ENCODE assay signal across 19 cellular contexts in the genomic region with DNA sequence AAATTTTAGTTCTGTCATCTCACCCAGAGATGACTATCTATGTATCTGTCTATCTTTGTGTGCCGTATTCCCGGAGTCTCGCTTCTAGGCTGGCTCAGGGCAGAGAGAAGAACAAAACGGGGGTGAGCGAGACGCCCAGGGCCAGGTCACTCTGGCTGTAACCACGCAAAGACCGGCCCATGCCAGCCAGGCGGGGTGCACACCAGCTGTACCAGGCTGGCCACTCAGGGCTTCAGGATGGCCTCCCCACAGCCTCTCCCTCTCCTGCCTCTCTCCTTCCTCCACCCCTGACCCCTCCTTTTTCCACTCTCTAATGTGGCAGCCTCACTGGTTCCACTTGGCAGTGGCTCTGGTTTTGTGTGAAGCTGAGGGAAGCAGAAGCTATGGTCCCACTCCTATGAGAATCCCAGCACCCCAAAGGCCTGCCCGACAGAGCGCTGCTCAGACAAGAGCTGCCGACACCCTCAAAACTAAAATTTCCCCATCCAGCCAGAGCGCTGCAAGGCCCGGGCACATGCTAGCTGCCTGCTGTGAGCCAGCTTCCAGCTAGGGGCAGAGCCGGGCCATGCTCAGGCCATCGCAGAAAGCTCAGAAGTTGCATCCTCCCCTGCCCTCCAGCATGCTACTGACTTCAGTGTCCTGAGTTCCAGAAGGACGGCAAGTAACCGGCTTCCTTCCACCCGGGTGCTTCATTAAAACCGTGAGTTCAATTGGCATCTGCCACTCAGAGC.
"Had no signal": no experiment of that assay in that cellular context is flagged by ENCODE, and none has a peak within 500 bp of the region (broad histone marks: within the 10 kb centered on the region; RNA-seq: fewer than 3 reads in every experiment).

No MANE protein-coding gene starts in this region.

- H3K9me3 ChIP-seq: left ventricle myocardium inferior, uterus had no signal

- H3K4me2 ChIP-seq: hepatocyte had no signal

- H3K27me3 ChIP-seq: hepatocyte, uterus had no signal

- DNase-seq: activated CD4-positive, alpha-beta memory T cell treated with anti-CD3 and anti-CD28 coated beads for 36 hours; activated CD4-positive, alpha-beta T cell treated with anti-CD3 and anti-CD28 coated beads for 48 hours; activated CD4-positive, CD25-positive, alpha-beta regulatory T cell; activated naive CD4-positive, alpha-beta T cell treated with Interleukin-2 at 50 U/mL for 16 hours; activated naive CD8-positive, alpha-beta T cell treated with anti-CD3 and anti-CD28 coated beads for 36 hours; activated T-cell treated with anti-CD3 and anti-CD28 coated beads, Interleukin-2, amount 50 U/mL, for 48 hours; effector CD4-positive, alpha-beta T cell; erythroblast; glutamatergic neuron; kidney glomerular epithelial cell; small intestine; stimulated activated CD4-positive, alpha-beta T cell treated with anti-CD3 and anti-CD28 coated beads, Interleukin-15, amount 100 ng/mL, for 24 hours; stimulated activated naive B cell treated with anti-CD40 and anti-IgM and Interleukin-4, amounts not matched to agents 10 μg/mL and 1 μg/mL and 100 μg/mL, for 72 hours; T1000; trophoblast cell had no signal

- H3K36me3 ChIP-seq: left ventricle myocardium inferior, uterus had no signal

- H2AFZ ChIP-seq: hepatocyte had no signal

- H3K4me3 ChIP-seq: hepatocyte, uterus had no signal

- H3K27ac ChIP-seq: hepatocyte, left ventricle myocardium inferior had no signal

- H3K79me2 ChIP-seq: hepatocyte had no signal

- H3K4me1 ChIP-seq: uterus had no signal

- FAIRE-seq: frontal cortex, small intestine had no signal

- ATAC-seq: stimulated activated naive B cell treated with anti-CD40 and anti-IgM and Interleukin-4, amounts not matched to agents 10 μg/mL and 1 μg/mL and 100 μg/mL, for 72 hours had no signal
